In genomic region chr9:128190013-128190412, GRCh38 we compare ENCODE assay signal across 12 cellular contexts. TPM values are rescaled to one million over a fixed set of nuclear protein-coding genes. Genes with fewer than 3 reads are reported as not detected.
DNase-seq lines count a peak whose midpoint lies in the region; ATAC-seq, FAIRE-seq and TF ChIP-seq lines count a peak whose summit lies in the region.
"Had no signal": no experiment of that assay in that cellular context is flagged by ENCODE, and none has a peak within 500 bp of the region (broad histone marks: within the 10 kb centered on the region; RNA-seq: fewer than 3 reads in every experiment).

No MANE protein-coding gene starts in this region.

- H3K27me3 Mint-ChIP-seq in WTC11 (ENCODE audit: low read depth): peaks cover 10% of the 10 kb centered on the region

- H3K9ac ChIP-seq in fibroblast of lung (ENCODE audit: insufficient read depth, low read length): no peak overlapping the region

- ATAC-seq in heart right ventricle (no peak), WTC11 (no peak), thoracic aorta (ENCODE audit: insufficient number of reproducible peaks, low FRiP score, low read depth) (no peak), GM19328 (IDR thresholded peaks at IDR 0.05; ENCODE audit: unreplicated experiment) (no peak)

- no peak overlapping the region for H2AFZ ChIP-seq in fibroblast of lung (ENCODE audit: low read length)

- TF ChIP-seq CTCF in left ventricle myocardium inferior (IDR thresholded peaks at IDR 0.05; ENCODE audit: borderline replicate concordance) (no peak), heart right ventricle (IDR thresholded peaks at IDR 0.05) (no peak), WTC11 (IDR thresholded peaks at IDR 0.05) (no peak), fibroblast of lung (conservative IDR thresholded peaks at IDR 0.05 in 1 of 2, IDR thresholded peaks at IDR 0.05 in 1 of 2; ENCODE audit: low read depth in 1 of 2, low read length in 2 of 2) (no peak), thoracic aorta (IDR thresholded peaks at IDR 0.05) (no peak)

- H3K4me2 ChIP-seq in fibroblast of lung (ENCODE audit: extremely low read depth, insufficient read depth, low read length): peak overlapping the region; percentile 92

- H3K27ac ChIP-seq in left ventricle myocardium inferior (replicated peaks) (no peak overlapping the region), heart right ventricle (no peak overlapping the region), fibroblast of lung (ENCODE audit: insufficient read depth, low read length) (no peak overlapping the region), thoracic aorta (no peak overlapping the region)

- H3K27me3 ChIP-seq in left ventricle myocardium inferior (ENCODE audit: low read depth) (no peaks in the 10 kb centered on the region), heart right ventricle (no peaks in the 10 kb centered on the region), fibroblast of lung (ENCODE audit: control insufficient read depth, insufficient read depth, low read length) (no peaks in the 10 kb centered on the region), thoracic aorta (replicated peaks; ENCODE audit: insufficient read depth) (no peaks in the 10 kb centered on the region)

- peak overlapping the region; percentile 90 for H3K4me3 Mint-ChIP-seq in WTC11

- H3K36me3 Mint-ChIP-seq in WTC11: peaks cover 19% of the 10 kb centered on the region

- FAIRE-seq in GM19239 (lab: Jason Lieb, UNC): no peak

- peaks cover 16% of the 10 kb centered on the region for H3K79me2 ChIP-seq in fibroblast of lung (ENCODE audit: control insufficient read depth, insufficient read depth, low read length)

- CTCF ChIA-PET in WTC11 (lab: Charles Lee): interaction anchor here (0.6 to 3.6 kb wide), 11 partner anchors 11 to 72 kb away, joined by 3 to 18 read pairs (median 7); partner anchors contain the start of gene DNM1

- no peaks in the 10 kb centered on the region for H3K9me3 Mint-ChIP-seq in WTC11

- peak overlapping the region; percentile 80 for H3K4me3 ChIP-seq in left ventricle myocardium inferior
- peak overlapping the region in 3 of 10 donors; percentile 68 to 89 (median 85) for H3K4me3 ChIP-seq in heart right ventricle
- peak overlapping the region in 2 of 4 experiments; percentile 79 to 90 for H3K4me3 ChIP-seq in fibroblast of lung (replicated peaks in 1 of 4; ENCODE audit: control extremely low read depth in 1 of 4, insufficient read depth in 1 of 4, low read depth in 3 of 4, low read length in 4 of 4)
- H3K4me3 ChIP-seq in thoracic aorta: peak overlapping the region; percentile 92

- POLR2A ChIA-PET in WTC11 (lab: Charles Lee): interaction anchor here (0.6 kb wide), 1 partner anchor 115 kb away, joined by 7 read pairs; no protein-coding TSS in a partner anchor

- H3K4me1 ChIP-seq in left ventricle myocardium inferior (peaks cover 33% of the 10 kb centered on the region), heart right ventricle (peaks cover 10 to 32% (median 21%) of the 10 kb centered on the region in 9 donors), fibroblast of lung (ENCODE audit: control insufficient read depth, extremely low read depth, insufficient read depth, low read length) (peaks cover 7% of the 10 kb centered on the region), thoracic aorta (ENCODE audit: control insufficient read depth in 1 of 2, low read depth in 2 of 2) (peaks cover 11 to 14% of the 10 kb centered on the region in 2 donors)

- DNase-seq in left ventricle myocardium inferior: no peak
- DNase-seq in heart right ventricle: no peak
- DNase-seq in WTC11 (ENCODE audit: low spot score): no peak
- DNase-seq in fibroblast of lung (ENCODE audit: low read depth in 2 of 2): no peak
- DNase-seq in thoracic aorta (ENCODE audit: low spot score): no peak
- DNase-seq in stimulated activated naive CD4-positive, alpha-beta T cell (lab: John Stamatoyannopoulos, UW): no peak
- no peak for DNase-seq in GM19239 (ENCODE audit: insufficient read length, low spot score)
- DNase-seq: aorta, NCI-H2029 treated with DMSO at 0.1 percent for 48 hours had no signal

- WGBS in heart right ventricle, 2 donors: 50 to 62% methylated on average over 2 of the region's 2 CpGs

- no peaks in the 10 kb centered on the region for H4K20me1 ChIP-seq in fibroblast of lung (ENCODE audit: control insufficient read depth, extremely low read depth, insufficient read depth, low read length)

- intact Hi-C loops in left ventricle myocardium inferior (cut with micrococcal nuclease): no loop called here
- intact Hi-C loops in heart right ventricle (cut with DNase I): loop anchor here in 4 of 10 donors (10.0 kb wide), 2 partner anchors 135 to 155 kb away; partner anchors contain the start of genes SLC27A4 (in 3 of the 4), COQ4 (in 1 of the 4) and TRUB2 (in 1 of the 4)

- H3K27ac Mint-ChIP-seq in WTC11: no peak overlapping the region

- H3K36me3 ChIP-seq in left ventricle myocardium inferior (peaks cover 41% of the 10 kb centered on the region), heart right ventricle (peaks cover 0 to 53% (median 11%) of the 10 kb centered on the region in 9 donors), fibroblast of lung (ENCODE audit: control insufficient read depth, insufficient read depth, low read length) (peaks cover 16% of the 10 kb centered on the region), thoracic aorta (peaks cover 15% of the 10 kb centered on the region)

- peaks cover 11% of the 10 kb centered on the region for H3K4me1 Mint-ChIP-seq in WTC11

- H3K9me3 ChIP-seq in left ventricle myocardium inferior (replicated peaks) (no peaks in the 10 kb centered on the region), heart right ventricle (no peaks in the 10 kb centered on the region), fibroblast of lung (ENCODE audit: control insufficient read depth, insufficient read depth, low read depth, low read length) (no peaks in the 10 kb centered on the region), thoracic aorta (no peaks in the 10 kb centered on the region)

TF ChIP-seq in WTC11, 78 proteins besides CTCF, POLR2A, EP300 and RAD21 (continues in another document):
- TF ChIP-seq ZNF423 (CRISPR knock-in tag; IDR thresholded peaks at IDR 0.05) (no peak), FOXP1 (CRISPR knock-in tag; IDR thresholded peaks at IDR 0.05; ENCODE audit: borderline replicate concordance) (no peak), ZNF232 (CRISPR knock-in tag; IDR thresholded peaks at IDR 0.05) (no peak), ZNF317 (CRISPR knock-in tag; IDR thresholded peaks at IDR 0.05; ENCODE audit: borderline replicate concordance, low read depth) (no peak), FOXP4 (CRISPR knock-in tag; IDR thresholded peaks at IDR 0.05) (no peak)

RNA-seq across cellular contexts. Expression of gene CIZ1, which starts 1.4 kb away (rescaled TPM):
- total RNA-seq in left ventricle myocardium inferior (74.9 TPM), heart right ventricle (10 to 100 TPM; 63.0 to 96.0 (median 76.7) TPM), WTC11 (2021) (86.1 to 90.6 TPM (median 90.2 TPM) in 3 replicates), fibroblast of lung (21.3 and 27.2 TPM in 2 replicates), thoracic aorta (10 to 100 TPM; 68.0 to 86.0 TPM)
- polyA plus RNA-seq in heart right ventricle (10 to 100 TPM; 39.7 to 70.2 TPM), fibroblast of lung (26.1 and 48.4 TPM in 2 replicates)
- polyA plus RNA-seq in fibroblast of lung (2012): 71.3 and 119 TPM in 2 replicates
- polyA minus RNA-seq in fibroblast of lung (ENCODE audit: low replicate concordance): 169 and 276 TPM in 2 replicates

RNA-seq across cellular contexts. Expression of gene DNM1, which starts 13.2 kb away (rescaled TPM):
- 4.9 TPM for total RNA-seq in left ventricle myocardium inferior
- total RNA-seq in heart right ventricle: 1 to 10 TPM; 2.1 to 7.7 (median 3.9) TPM
- 10 to 100 TPM in 1 of 2 donors, 1 to 10 TPM in 1; 2.5 to 13.7 TPM for polyA plus RNA-seq in heart right ventricle
- 79.0 to 105 TPM (median 92.4 TPM) in 3 replicates for total RNA-seq in WTC11 (2021)
- total RNA-seq in fibroblast of lung: 11.8 and 30.4 TPM in 2 replicates
- polyA plus RNA-seq in fibroblast of lung: 3.7 and 11.6 TPM in 2 replicates
- 7.7 and 22.6 TPM in 2 replicates for polyA plus RNA-seq in fibroblast of lung (2012)
- polyA minus RNA-seq in fibroblast of lung (ENCODE audit: low replicate concordance): 14.2 and 47.3 TPM in 2 replicates
- 1 to 10 TPM; 7.2 to 9.7 TPM for total RNA-seq in thoracic aorta

RNA-seq across cellular contexts. Expression of gene BBLN, which starts 29.9 kb away (rescaled TPM):
- total RNA-seq in left ventricle myocardium inferior: 52.5 TPM
- total RNA-seq in heart right ventricle: 10 to 100 TPM; 29.5 to 58.2 (median 36.1) TPM
- polyA plus RNA-seq in heart right ventricle: 100 to 1,000 TPM in 1 of 2 donors, 10 to 100 TPM in 1; 70.2 to 159 TPM
- 77.1 to 86.9 TPM (median 86.6 TPM) in 3 replicates for total RNA-seq in WTC11 (2021)
- total RNA-seq in fibroblast of lung: 22.1 and 29.4 TPM in 2 replicates
- polyA plus RNA-seq in fibroblast of lung: 23.8 TPM in 2 replicates
- polyA plus RNA-seq in fibroblast of lung (2012): 46.5 and 66.7 TPM in 2 replicates
- polyA minus RNA-seq in fibroblast of lung (ENCODE audit: low replicate concordance): 9.5 and 10.2 TPM in 2 replicates
- 100 to 1,000 TPM; 208 to 329 TPM for total RNA-seq in thoracic aorta

RNA-seq across cellular contexts. Expression of gene LCN2, which starts 40.8 kb away (rescaled TPM):
- not detected for total RNA-seq in left ventricle myocardium inferior
- 1 to 10 TPM in 1 of 10 donors, under 1 TPM in 4, not detected in 5; 0.34 to 2.7 (median 0.45) TPM for total RNA-seq in heart right ventricle
- 1 to 10 TPM in 1 of 2 donors, under 1 TPM in 1; 0.62 to 1.5 TPM for polyA plus RNA-seq in heart right ventricle
- total RNA-seq in WTC11 (2021): 1.0 to 3.0 TPM (median 1.3 TPM) in 3 replicates
- total RNA-seq in fibroblast of lung: not detected in 2 replicates
- not detected in 2 replicates for polyA plus RNA-seq in fibroblast of lung
- not detected in 2 replicates for polyA plus RNA-seq in fibroblast of lung (2012)
- polyA minus RNA-seq in fibroblast of lung (ENCODE audit: low replicate concordance): not detected in 2 replicates
- total RNA-seq in thoracic aorta: not detected
- total RNA-seq: Daoy; T-helper 1 cell treated with Interleukin-12 subunit alpha and Interleukin-12 subunit beta and Interleukin-4 antibody, amounts not matched to agents 30 ng/mL and 1 ng/mL, for 36 hours had no signal
